1 cellular context compared by ENCODE assay signal in the genomic region with DNA sequence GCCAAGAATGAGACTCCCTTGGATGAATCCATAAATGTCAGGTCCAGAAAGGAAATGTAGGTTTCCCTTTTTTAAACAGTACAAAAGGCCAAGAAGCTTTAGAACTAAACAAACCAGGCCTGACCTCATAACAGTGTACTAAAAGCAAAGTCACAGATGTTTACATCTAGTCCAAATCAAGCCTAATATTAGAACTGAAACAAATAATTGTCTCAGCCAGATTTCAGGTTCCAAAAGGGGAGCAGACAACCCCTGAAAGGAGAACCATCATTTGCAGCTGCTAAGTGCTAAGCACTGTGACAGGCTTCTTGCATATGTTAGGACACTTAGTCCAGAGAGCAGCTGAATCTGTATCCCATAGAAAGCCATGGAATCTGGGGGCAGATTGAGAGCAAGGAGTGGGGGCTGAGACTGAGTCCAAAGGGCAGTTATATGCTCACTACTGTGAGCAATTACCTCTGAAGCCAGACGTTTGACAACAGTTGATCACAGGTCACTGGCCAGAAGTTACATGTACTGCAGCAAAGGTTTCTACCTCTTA.
TF ChIP-seq lines count a peak whose summit lies in the region.

No MANE protein-coding gene starts in this region.

TF ChIP-seq in GM23338, 12 proteins besides CTCF, POLR2A, EP300 and RAD21 (continued from another document):
- TF ChIP-seq, protein P1, sequence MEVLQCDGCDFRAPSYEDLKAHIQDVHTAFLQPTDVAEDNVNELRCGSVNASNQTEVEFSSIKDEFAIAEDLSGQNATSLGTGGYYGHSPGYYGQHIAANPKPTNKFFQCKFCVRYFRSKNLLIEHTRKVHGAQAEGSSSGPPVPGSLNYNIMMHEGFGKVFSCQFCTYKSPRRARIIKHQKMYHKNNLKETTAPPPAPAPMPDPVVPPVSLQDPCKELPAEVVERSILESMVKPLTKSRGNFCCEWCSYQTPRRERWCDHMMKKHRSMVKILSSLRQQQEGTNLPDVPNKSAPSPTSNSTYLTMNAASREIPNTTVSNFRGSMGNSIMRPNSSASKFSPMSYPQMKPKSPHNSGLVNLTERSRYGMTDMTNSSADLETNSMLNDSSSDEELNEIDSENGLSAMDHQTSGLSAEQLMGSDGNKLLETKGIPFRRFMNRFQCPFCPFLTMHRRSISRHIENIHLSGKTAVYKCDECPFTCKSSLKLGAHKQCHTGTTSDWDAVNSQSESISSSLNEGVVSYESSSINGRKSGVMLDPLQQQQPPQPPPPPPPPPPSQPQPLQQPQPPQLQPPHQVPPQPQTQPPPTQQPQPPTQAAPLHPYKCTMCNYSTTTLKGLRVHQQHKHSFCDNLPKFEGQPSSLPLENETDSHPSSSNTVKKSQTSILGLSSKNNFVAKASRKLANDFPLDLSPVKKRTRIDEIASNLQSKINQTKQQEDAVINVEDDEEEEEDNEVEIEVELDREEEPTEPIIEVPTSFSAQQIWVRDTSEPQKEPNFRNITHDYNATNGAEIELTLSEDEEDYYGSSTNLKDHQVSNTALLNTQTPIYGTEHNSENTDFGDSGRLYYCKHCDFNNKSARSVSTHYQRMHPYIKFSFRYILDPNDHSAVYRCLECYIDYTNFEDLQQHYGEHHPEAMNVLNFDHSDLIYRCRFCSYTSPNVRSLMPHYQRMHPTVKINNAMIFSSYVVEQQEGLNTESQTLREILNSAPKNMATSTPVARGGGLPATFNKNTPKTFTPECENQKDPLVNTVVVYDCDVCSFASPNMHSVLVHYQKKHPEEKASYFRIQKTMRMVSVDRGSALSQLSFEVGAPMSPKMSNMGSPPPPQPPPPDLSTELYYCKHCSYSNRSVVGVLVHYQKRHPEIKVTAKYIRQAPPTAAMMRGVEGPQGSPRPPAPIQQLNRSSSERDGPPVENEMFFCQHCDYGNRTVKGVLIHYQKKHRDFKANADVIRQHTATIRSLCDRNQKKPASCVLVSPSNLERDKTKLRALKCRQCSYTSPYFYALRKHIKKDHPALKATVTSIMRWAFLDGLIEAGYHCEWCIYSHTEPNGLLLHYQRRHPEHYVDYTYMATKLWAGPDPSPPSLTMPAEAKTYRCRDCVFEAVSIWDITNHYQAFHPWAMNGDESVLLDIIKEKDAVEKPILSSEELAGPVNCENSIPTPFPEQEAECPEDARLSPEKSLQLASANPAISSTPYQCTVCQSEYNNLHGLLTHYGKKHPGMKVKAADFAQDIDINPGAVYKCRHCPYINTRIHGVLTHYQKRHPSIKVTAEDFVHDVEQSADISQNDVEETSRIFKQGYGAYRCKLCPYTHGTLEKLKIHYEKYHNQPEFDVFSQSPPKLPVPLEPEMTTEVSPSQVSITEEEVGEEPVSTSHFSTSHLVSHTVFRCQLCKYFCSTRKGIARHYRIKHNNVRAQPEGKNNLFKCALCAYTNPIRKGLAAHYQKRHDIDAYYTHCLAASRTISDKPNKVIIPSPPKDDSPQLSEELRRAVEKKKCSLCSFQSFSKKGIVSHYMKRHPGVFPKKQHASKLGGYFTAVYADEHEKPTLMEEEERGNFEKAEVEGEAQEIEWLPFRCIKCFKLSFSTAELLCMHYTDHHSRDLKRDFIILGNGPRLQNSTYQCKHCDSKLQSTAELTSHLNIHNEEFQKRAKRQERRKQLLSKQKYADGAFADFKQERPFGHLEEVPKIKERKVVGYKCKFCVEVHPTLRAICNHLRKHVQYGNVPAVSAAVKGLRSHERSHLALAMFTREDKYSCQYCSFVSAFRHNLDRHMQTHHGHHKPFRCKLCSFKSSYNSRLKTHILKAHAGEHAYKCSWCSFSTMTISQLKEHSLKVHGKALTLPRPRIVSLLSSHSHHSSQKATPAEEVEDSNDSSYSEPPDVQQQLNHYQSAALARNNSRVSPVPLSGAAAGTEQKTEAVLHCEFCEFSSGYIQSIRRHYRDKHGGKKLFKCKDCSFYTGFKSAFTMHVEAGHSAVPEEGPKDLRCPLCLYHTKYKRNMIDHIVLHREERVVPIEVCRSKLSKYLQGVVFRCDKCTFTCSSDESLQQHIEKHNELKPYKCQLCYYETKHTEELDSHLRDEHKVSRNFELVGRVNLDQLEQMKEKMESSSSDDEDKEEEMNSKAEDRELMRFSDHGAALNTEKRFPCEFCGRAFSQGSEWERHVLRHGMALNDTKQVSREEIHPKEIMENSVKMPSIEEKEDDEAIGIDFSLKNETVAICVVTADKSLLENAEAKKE (CRISPR knock-in tag; IDR thresholded peaks at IDR 0.05) = no peak
- no peak for TF ChIP-seq EZH2 (IDR thresholded peaks at IDR 0.05; ENCODE audit: low read depth, unreplicated experiment)
- TF ChIP-seq JUNB (IDR thresholded peaks at IDR 0.05; ENCODE audit: unreplicated experiment) = no peak
- TF ChIP-seq, protein P2, sequence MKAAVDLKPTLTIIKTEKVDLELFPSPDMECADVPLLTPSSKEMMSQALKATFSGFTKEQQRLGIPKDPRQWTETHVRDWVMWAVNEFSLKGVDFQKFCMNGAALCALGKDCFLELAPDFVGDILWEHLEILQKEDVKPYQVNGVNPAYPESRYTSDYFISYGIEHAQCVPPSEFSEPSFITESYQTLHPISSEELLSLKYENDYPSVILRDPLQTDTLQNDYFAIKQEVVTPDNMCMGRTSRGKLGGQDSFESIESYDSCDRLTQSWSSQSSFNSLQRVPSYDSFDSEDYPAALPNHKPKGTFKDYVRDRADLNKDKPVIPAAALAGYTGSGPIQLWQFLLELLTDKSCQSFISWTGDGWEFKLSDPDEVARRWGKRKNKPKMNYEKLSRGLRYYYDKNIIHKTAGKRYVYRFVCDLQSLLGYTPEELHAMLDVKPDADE (IDR thresholded peaks at IDR 0.05) = no peak
- TF ChIP-seq CREB1 (CRISPR knock-in tag; IDR thresholded peaks at IDR 0.05; ENCODE audit: low read depth) = no peak
